Comparison of ENCODE assay signal across 8 cellular contexts in genomic region chr22:20981787-20982562, GRCh38. TPM values are rescaled to one million over a fixed set of nuclear protein-coding genes. Genes with fewer than 3 reads are reported as not detected.
DNase-seq lines count a peak whose midpoint lies in the region; ATAC-seq and TF ChIP-seq lines count a peak whose summit lies in the region.

TSS of gene LZTR1 (plus strand) at chr22:20982297. CDS start at chr22:20982372, 75 bp downstream.

- intact Hi-C loops in activated CD4-positive, alpha-beta T cell treated with anti-CD3 and anti-CD28 coated beads for 36 hours (cut with DNase I, micrococcal nuclease) = loop anchor here (1.0 to 2.0 kb wide), 4 partner anchors 19 to 65 kb away; partner anchors contain the start of genes CRKL (in 1 of the 2) and THAP7 (in 1 of the 2)

- TF ChIP-seq CTCF in AG04450 (IDR thresholded peaks at IDR 0.05; ENCODE audit: low read depth, low read length) = peak; percentile 71
- TF ChIP-seq CTCF in choroid plexus epithelial cell (conservative IDR thresholded peaks at IDR 0.05; ENCODE audit: low read depth, low read length) = peak; percentile 77

- no peaks in the 10 kb centered on the region for H3K27me3 Mint-ChIP-seq in activated CD4-positive, alpha-beta T cell treated with anti-CD3 and anti-CD28 coated beads for 36 hours

- peak within 1 kb of the TSS; percentile 98 for H3K4me3 Mint-ChIP-seq in activated CD4-positive, alpha-beta T cell treated with anti-CD3 and anti-CD28 coated beads for 36 hours

- H3K4me1 Mint-ChIP-seq in activated CD4-positive, alpha-beta T cell treated with anti-CD3 and anti-CD28 coated beads for 36 hours = peaks cover 40% of the 10 kb centered on the region

- DNase-seq in AG04450 (ENCODE audit: low read depth, low spot score) = peak; percentile 53
- peak; percentile 42 for DNase-seq in NCI-H2196 (lab: John Stamatoyannopoulos, UW; ENCODE audit: unreplicated experiment)
- DNase-seq in activated CD4-positive, alpha-beta T cell treated with anti-CD3 and anti-CD28 coated beads for 36 hours = peak; percentile 85
- DNase-seq in choroid plexus epithelial cell (ENCODE audit: low read depth) = peak; percentile 87
- DNase-seq in kidney tubule cell (ENCODE audit: low spot score) = peak; percentile 84
- DNase-seq in stimulated activated CD4-positive, alpha-beta T cell treated with anti-CD3 and anti-CD28 coated beads, Interleukin-1b, Interleukin-23, amount 100 ng/mL, for 1 hour (ENCODE audit: low read depth in 2 of 2) = peak; percentile 23 to 48

- H3K4me3 ChIP-seq in AG04450 (ENCODE audit: low read depth, low read length) = peak within 1 kb of the TSS; percentile 92
- peak within 1 kb of the TSS; percentile 89 for H3K4me3 ChIP-seq in choroid plexus epithelial cell (ENCODE audit: low read depth, low read length)

- peak; percentile 73 for ATAC-seq in GM18519 (IDR thresholded peaks at IDR 0.05; ENCODE audit: low FRiP score, unreplicated experiment)
- peak; percentile 79 for ATAC-seq in HG03045 (IDR thresholded peaks at IDR 0.05; ENCODE audit: unreplicated experiment)
- peak; percentile 74 for ATAC-seq in activated CD4-positive, alpha-beta T cell treated with anti-CD3 and anti-CD28 coated beads for 36 hours

- H3K9me3 Mint-ChIP-seq in activated CD4-positive, alpha-beta T cell treated with anti-CD3 and anti-CD28 coated beads for 36 hours (ENCODE audit: low read depth) = peaks cover 3% of the 10 kb centered on the region

- H3K9me3 ChIP-seq in AG04450 (ENCODE audit: control insufficient read depth, insufficient read depth, low read length) = peaks cover 16% of the 10 kb centered on the region

- CTCF ChIA-PET in AG04450 (lab: Charles Lee) = interaction anchor here (0.6 to 1.9 kb wide), 8 partner anchors 9 to 678 kb away, joined by 3 to 6 read pairs (median 3); partner anchors contain the start of genes CRKL and P2RX6
- CTCF ChIA-PET in activated CD4-positive, alpha-beta T cell treated with anti-CD3 and anti-CD28 coated beads for 36 hours (lab: Charles Lee) = interaction anchor here (0.6 to 2.2 kb wide), 12 partner anchors 8 to 1022 kb away, joined by 3 to 10 read pairs (median 3); partner anchors contain the start of gene THAP7

- peak within 1 kb of the TSS; percentile 92 for H3K27ac Mint-ChIP-seq in activated CD4-positive, alpha-beta T cell treated with anti-CD3 and anti-CD28 coated beads for 36 hours

- peaks cover 14% of the 10 kb centered on the region for H3K36me3 Mint-ChIP-seq in activated CD4-positive, alpha-beta T cell treated with anti-CD3 and anti-CD28 coated beads for 36 hours (ENCODE audit: low read depth)

- POLR2A ChIA-PET in AG04450 (lab: Yijun Ruan, JAX) = interaction anchor here (0.6 to 1.5 kb wide), 17 partner anchors 8 to 178 kb away, joined by 3 to 21 read pairs (median 4); partner anchors contain the start of genes CRKL, LRRC74B, P2RX6 and THAP7
- POLR2A ChIA-PET in activated CD4-positive, alpha-beta T cell treated with anti-CD3 and anti-CD28 coated beads for 36 hours (lab: Charles Lee) = interaction anchor here (0.9 to 1.4 kb wide), 4 partner anchors 9 to 20 kb away, joined by 3 to 9 read pairs (median 4); partner anchors contain the start of gene THAP7

- no peaks in the 10 kb centered on the region for H3K27me3 ChIP-seq in AG04450 (ENCODE audit: control insufficient read depth, insufficient read depth, low read length)

- peak within 1 kb of the TSS; percentile 75 for H3K27ac ChIP-seq in AG04450 (ENCODE audit: low read depth, low read length)

RNA-seq across cellular contexts. Expression of gene LZTR1, which starts in this region (rescaled TPM):
- 28.3 and 32.3 TPM in 2 replicates for polyA plus RNA-seq in AG04450 (2011; rRNA removed)
- polyA minus RNA-seq in AG04450 (2011; rRNA and poly(A)+ RNA removed) = 51.6 and 64.2 TPM in 2 replicates
- 10 to 100 TPM; 31.9 to 40.5 TPM for total RNA-seq in activated CD4-positive, alpha-beta T cell treated with anti-CD3 and anti-CD28 coated beads for 36 hours

Comparison
In these comparisons a context has a peak if more than half of its experiments do, and no peak if none do; other contexts are left out.
1. Peak in every context shown above with its lines: DNase-seq, ATAC-seq, H3K4me3 ChIP-seq and H3K27ac ChIP-seq.
2. DNase-seq: peak in every context shown above with its lines; median percentile 87 in choroid plexus epithelial cell; 85 in activated CD4-positive, alpha-beta T cell treated with anti-CD3 and anti-CD28 coated beads for 36 hours; 84 in kidney tubule cell; 53 in AG04450; 42 in NCI-H2196; 36 in stimulated activated CD4-positive, alpha-beta T cell treated with anti-CD3 and anti-CD28 coated beads, Interleukin-1b, Interleukin-23, amount 100 ng/mL, for 1 hour.